In genomic region chr17:7523033-7523432, GRCh38 we compare ENCODE assay signal across 8 cellular contexts. TPM values are rescaled to one million over a fixed set of nuclear protein-coding genes. Genes with fewer than 3 reads are reported as not detected.
DNase-seq lines count a peak whose midpoint lies in the region; ATAC-seq and TF ChIP-seq lines count a peak whose summit lies in the region.

No MANE protein-coding gene starts in this region.

- H3K4me2 ChIP-seq in SK-N-SH (no peak overlapping the region), smooth muscle cell (no peak overlapping the region)

- WGBS in SK-N-SH (ENCODE audit: low lambda C conversion rate) = 61% methylated on average over 9 of the region's 10 CpGs
- 41 to 56% methylated on average over 7 to 10 of the region's 10 CpGs for WGBS in esophagus squamous epithelium, 2 donors
- 56% methylated on average over 10 of the region's 10 CpGs for WGBS in smooth muscle cell (ENCODE audit: low lambda C conversion rate)

- no peak overlapping the region for H3K27ac ChIP-seq in SK-N-SH (ENCODE audit: low read depth in 2 of 2, low read length in 1 of 2)
- H3K27ac ChIP-seq in esophagus squamous epithelium = no peak overlapping the region
- no peak overlapping the region for H3K27ac ChIP-seq in smooth muscle cell (ENCODE audit: low read depth)
- no peak overlapping the region for H3K27ac ChIP-seq in caudate nucleus (ENCODE audit: low read depth, low read length)

- TF ChIP-seq RAD21 in SK-N-SH (IDR thresholded peaks at IDR 0.05; ENCODE audit: low read length) = no peak; the same call in 1 of the 2 replicates

- intact Hi-C loops in esophagus squamous epithelium (cut with DNase I) = no loop called here

- peak; percentile 51 for TF ChIP-seq CTCF in SK-N-SH (IDR thresholded peaks at IDR 0.05)
- peak in 4 of 6 experiments; percentile 35 to 48 (median 36) for TF ChIP-seq CTCF in esophagus squamous epithelium (IDR thresholded peaks at IDR 0.05)
- peak; percentile 37 for TF ChIP-seq CTCF in smooth muscle cell (IDR thresholded peaks at IDR 0.05; ENCODE audit: borderline replicate concordance, insufficient read depth, poor library complexity, severe bottlenecking)

- H3K79me2 ChIP-seq in SK-N-SH (ENCODE audit: insufficient read depth) (no peaks in the 10 kb centered on the region), smooth muscle cell (ENCODE audit: low read depth) (no peaks in the 10 kb centered on the region)

- CTCF ChIA-PET in SK-N-SH (lab: Yijun Ruan, JAX) = interaction anchor here (0.8 to 2.7 kb wide), 8 partner anchors 9 to 66 kb away, joined by 3 to 17 read pairs (median 4); partner anchors contain the start of genes SENP3 and SOX15

- no peaks in the 10 kb centered on the region for H3K9me2 ChIP-seq in SK-N-SH

- H4K20me1 ChIP-seq in SK-N-SH (ENCODE audit: insufficient read depth) (no peaks in the 10 kb centered on the region), smooth muscle cell (ENCODE audit: low read depth) (no peaks in the 10 kb centered on the region)

- no peaks in the 10 kb centered on the region for H3K9me3 ChIP-seq in SK-N-SH
- peaks cover 0 to 2% (median 0%) of the 10 kb centered on the region in 3 donors for H3K9me3 ChIP-seq in esophagus squamous epithelium
- H3K9me3 ChIP-seq in smooth muscle cell (replicated peaks; ENCODE audit: low read depth) = no peaks in the 10 kb centered on the region

- no peaks in the 10 kb centered on the region for H3K36me3 ChIP-seq in SK-N-SH (replicated peaks in 1 of 2; ENCODE audit: control insufficient read depth in 1 of 2, insufficient read depth in 2 of 2, low read length in 1 of 2)
- no peaks in the 10 kb centered on the region for H3K36me3 ChIP-seq in esophagus squamous epithelium
- H3K36me3 ChIP-seq in smooth muscle cell (ENCODE audit: low read depth) = no peaks in the 10 kb centered on the region

- POLR2A ChIA-PET in SK-N-SH (lab: Yijun Ruan, JAX) = no interaction called here

- H3F3A ChIP-seq in SK-N-SH (replicated peaks; ENCODE audit: insufficient read depth) = peaks cover 10% of the 10 kb centered on the region
- H3F3A ChIP-seq in smooth muscle cell (ENCODE audit: low read depth) = no peaks in the 10 kb centered on the region

- ATAC-seq in SK-N-SH treated with all-trans-retinoic acid at 6 μM for 48 hours = no peak; the same call in 1 of the 3 replicates

- H2AFZ ChIP-seq in SK-N-SH (ENCODE audit: low read depth) = no peak overlapping the region
- no peak overlapping the region for H2AFZ ChIP-seq in smooth muscle cell (ENCODE audit: low read depth)

- no peak for TF ChIP-seq POLR2A in esophagus squamous epithelium (IDR thresholded peaks at IDR 0.05)

- H3K27me3 ChIP-seq in SK-N-SH (ENCODE audit: insufficient read depth) (no peaks in the 10 kb centered on the region; the same call in 1 of the 2 replicates), esophagus squamous epithelium (no peaks in the 10 kb centered on the region), smooth muscle cell (ENCODE audit: low read depth) (no peaks in the 10 kb centered on the region)

- TF ChIP-seq EP300 in SK-N-SH (IDR thresholded peaks at IDR 0.05; ENCODE audit: borderline replicate concordance in 1 of 2, low read depth in 1 of 2, low read length in 1 of 2) = no peak

- no peak overlapping the region for H3K9ac ChIP-seq in SK-N-SH
- no peak overlapping the region for H3K9ac ChIP-seq in smooth muscle cell (ENCODE audit: low read depth)

- H3K4me1 ChIP-seq in SK-N-SH (ENCODE audit: control insufficient read depth in 1 of 2, insufficient read depth in 2 of 2, low read depth in 1 of 2, low read length in 1 of 2) (no peaks in the 10 kb centered on the region), esophagus squamous epithelium (no peaks in the 10 kb centered on the region), smooth muscle cell (ENCODE audit: low read depth) (no peaks in the 10 kb centered on the region)

- H3K4me3 ChIP-seq in SK-N-SH (ENCODE audit: low read depth in 2 of 2, low read length in 1 of 2) = no peak overlapping the region
- no peak overlapping the region for H3K4me3 ChIP-seq in esophagus squamous epithelium
- no peak overlapping the region for H3K4me3 ChIP-seq in smooth muscle cell

- DNase-seq in SK-N-SH = no peak
- peak; percentile 51 for DNase-seq in activated CD4-positive, alpha-beta T cell treated with anti-CD3 and anti-CD28 coated beads, Interleukin-2, amount 50 U/mL, for 1 hour
- DNase-seq in esophagus squamous epithelium (lab: John Stamatoyannopoulos, UW) = no peak
- no peak for DNase-seq in smooth muscle cell (lab: John Stamatoyannopoulos, UW; ENCODE audit: unreplicated experiment)
- DNase-seq in GM19238 (ENCODE audit: insufficient read length, low spot score) = no peak
- no peak for DNase-seq in inferior parietal cortex (ENCODE audit: extremely low spot score)
- no peak for DNase-seq in caudate nucleus (lab: John Stamatoyannopoulos, UW)

TF ChIP-seq in SK-N-SH, 30 proteins besides CTCF, POLR2A, EP300 and RAD21 (continues in another document):
- no peak for TF ChIP-seq TCF12 (IDR thresholded peaks at IDR 0.05)
- TF ChIP-seq SMC3 (IDR thresholded peaks at IDR 0.05; ENCODE audit: low read depth, low read length) = no peak
- TF ChIP-seq FOXJ3 (CRISPR knock-in tag; IDR thresholded peaks at IDR 0.05) = no peak
- no peak for TF ChIP-seq FOXM1 (IDR thresholded peaks at IDR 0.05; ENCODE audit: low read depth)
- TF ChIP-seq TEAD4 (IDR thresholded peaks at IDR 0.05; ENCODE audit: borderline replicate concordance, insufficient read depth) = no peak
- TF ChIP-seq RFX5 (IDR thresholded peaks at IDR 0.05; ENCODE audit: low read length) = no peak
- TF ChIP-seq EZH2phosphoT487 (IDR thresholded peaks at IDR 0.05; ENCODE audit: borderline replicate concordance, low read depth) = no peak

TF ChIP-seq in SK-N-SH treated with all-trans-retinoic acid at 6 μM for 48 hours, 23 proteins besides CTCF, POLR2A, EP300 and RAD21 (continues in another document):
- TF ChIP-seq ZFP30 (CRISPR knock-in tag; IDR thresholded peaks at IDR 0.05) (no peak), SNAI2 (CRISPR knock-in tag; IDR thresholded peaks at IDR 0.05) (no peak), ZFP3 (CRISPR knock-in tag; IDR thresholded peaks at IDR 0.05) (no peak), ZNF70 (CRISPR knock-in tag; IDR thresholded peaks at IDR 0.05) (no peak), ISL1 (CRISPR knock-in tag; IDR thresholded peaks at IDR 0.05) (no peak), ZC3H10 (CRISPR knock-in tag; IDR thresholded peaks at IDR 0.05) (no peak), ARNTL (CRISPR knock-in tag; IDR thresholded peaks at IDR 0.05; ENCODE audit: borderline replicate concordance, low read depth) (no peak), OSR1 (CRISPR knock-in tag; IDR thresholded peaks at IDR 0.05) (no peak), ZNF565 (CRISPR knock-in tag; conservative IDR thresholded peaks at IDR 0.05; ENCODE audit: low read depth) (no peak), CSDC2 (CRISPR knock-in tag; IDR thresholded peaks at IDR 0.05) (no peak)
- TF ChIP-seq, protein P1, sequence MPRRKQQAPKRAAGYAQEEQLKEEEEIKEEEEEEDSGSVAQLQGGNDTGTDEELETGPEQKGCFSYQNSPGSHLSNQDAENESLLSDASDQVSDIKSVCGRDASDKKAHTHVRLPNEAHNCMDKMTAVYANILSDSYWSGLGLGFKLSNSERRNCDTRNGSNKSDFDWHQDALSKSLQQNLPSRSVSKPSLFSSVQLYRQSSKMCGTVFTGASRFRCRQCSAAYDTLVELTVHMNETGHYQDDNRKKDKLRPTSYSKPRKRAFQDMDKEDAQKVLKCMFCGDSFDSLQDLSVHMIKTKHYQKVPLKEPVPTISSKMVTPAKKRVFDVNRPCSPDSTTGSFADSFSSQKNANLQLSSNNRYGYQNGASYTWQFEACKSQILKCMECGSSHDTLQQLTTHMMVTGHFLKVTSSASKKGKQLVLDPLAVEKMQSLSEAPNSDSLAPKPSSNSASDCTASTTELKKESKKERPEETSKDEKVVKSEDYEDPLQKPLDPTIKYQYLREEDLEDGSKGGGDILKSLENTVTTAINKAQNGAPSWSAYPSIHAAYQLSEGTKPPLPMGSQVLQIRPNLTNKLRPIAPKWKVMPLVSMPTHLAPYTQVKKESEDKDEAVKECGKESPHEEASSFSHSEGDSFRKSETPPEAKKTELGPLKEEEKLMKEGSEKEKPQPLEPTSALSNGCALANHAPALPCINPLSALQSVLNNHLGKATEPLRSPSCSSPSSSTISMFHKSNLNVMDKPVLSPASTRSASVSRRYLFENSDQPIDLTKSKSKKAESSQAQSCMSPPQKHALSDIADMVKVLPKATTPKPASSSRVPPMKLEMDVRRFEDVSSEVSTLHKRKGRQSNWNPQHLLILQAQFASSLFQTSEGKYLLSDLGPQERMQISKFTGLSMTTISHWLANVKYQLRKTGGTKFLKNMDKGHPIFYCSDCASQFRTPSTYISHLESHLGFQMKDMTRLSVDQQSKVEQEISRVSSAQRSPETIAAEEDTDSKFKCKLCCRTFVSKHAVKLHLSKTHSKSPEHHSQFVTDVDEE (CRISPR knock-in tag; IDR thresholded peaks at IDR 0.05) = no peak

RNA-seq across cellular contexts. Expression of gene TNFSF12, which starts 25.8 kb away (rescaled TPM):
- polyA plus RNA-seq in SK-N-SH (2012; rRNA removed) (31.1 and 47.6 TPM in 2 replicates), smooth muscle cell (13.6 and 16.1 TPM in 2 replicates)
- polyA plus RNA-seq in SK-N-SH (2012; cell fraction: cytosol; rRNA removed) = 28.9 and 37.1 TPM in 2 replicates
- 13.2 and 15.5 TPM in 2 replicates for polyA plus RNA-seq in SK-N-SH (2012; cell fraction: nucleus; rRNA removed)
- total RNA-seq in esophagus squamous epithelium (10 to 100 TPM in 1 of 4 donors, 1 to 10 TPM in 3; 3.5 to 41.6 (median 6.5) TPM), smooth muscle cell (5.9 and 6.2 TPM in 2 replicates)

RNA-seq across cellular contexts. Expression of gene TNFSF13, which starts 35.5 kb away (rescaled TPM):
- polyA plus RNA-seq in SK-N-SH (2012; rRNA removed) (1.0 and 2.1 TPM in 2 replicates), smooth muscle cell (0.38 and 1.6 TPM in 2 replicates)
- 1.4 TPM in 2 replicates for polyA plus RNA-seq in SK-N-SH (2012; cell fraction: cytosol; rRNA removed)
- polyA plus RNA-seq in SK-N-SH (2012; cell fraction: nucleus; rRNA removed) = 2.0 and 2.6 TPM in 2 replicates
- total RNA-seq in esophagus squamous epithelium (10 to 100 TPM in 2 of 4 donors, 1 to 10 TPM in 2; 3.8 to 21.7 (median 10.9) TPM), smooth muscle cell (0.18 and 4.1 TPM in 2 replicates)

RNA-seq across cellular contexts. Expression of gene SENP3, which starts 38.7 kb away (rescaled TPM):
- polyA plus RNA-seq in SK-N-SH (2012; rRNA removed) = 80.8 and 103 TPM in 2 replicates
- 69.1 and 90.7 TPM in 2 replicates for polyA plus RNA-seq in SK-N-SH (2012; cell fraction: cytosol; rRNA removed)
- 84.6 and 106 TPM in 2 replicates for polyA plus RNA-seq in SK-N-SH (2012; cell fraction: nucleus; rRNA removed)
- total RNA-seq in esophagus squamous epithelium = 10 to 100 TPM; 32.1 to 65.4 (median 48.3) TPM
- 72.1 and 90.3 TPM in 2 replicates for total RNA-seq in smooth muscle cell
- polyA plus RNA-seq in smooth muscle cell = 33.7 and 35.7 TPM in 2 replicates

RNA-seq across cellular contexts. Expression of gene POLR2A, which starts 38.9 kb away (rescaled TPM):
- polyA plus RNA-seq in SK-N-SH (2012; rRNA removed) (19.0 and 37.3 TPM in 2 replicates), smooth muscle cell (80.2 and 123 TPM in 2 replicates)
- polyA plus RNA-seq in SK-N-SH (2012; cell fraction: cytosol; rRNA removed) = 16.7 and 21.1 TPM in 2 replicates
- 90.5 and 92.5 TPM in 2 replicates for polyA plus RNA-seq in SK-N-SH (2012; cell fraction: nucleus; rRNA removed)
- total RNA-seq in esophagus squamous epithelium (10 to 100 TPM; 59.3 to 94.9 (median 78.2) TPM), smooth muscle cell (72.0 and 76.0 TPM in 2 replicates)

RNA-seq across cellular contexts. Expression of gene SLC35G6, which starts 41.8 kb away (rescaled TPM):
- not detected in 2 replicates for polyA plus RNA-seq in SK-N-SH (2012; rRNA removed)
- 0.03 TPM in 1 of 2 replicates, not detected in the other for polyA plus RNA-seq in SK-N-SH (2012; cell fraction: cytosol; rRNA removed)
- polyA plus RNA-seq in SK-N-SH (2012; cell fraction: nucleus; rRNA removed) = not detected in 2 replicates
- not detected for total RNA-seq in esophagus squamous epithelium
- total RNA-seq in smooth muscle cell = not detected in 2 replicates
- 0.51 TPM in 1 of 2 replicates, not detected in the other for polyA plus RNA-seq in smooth muscle cell
